ENCODE assay signal across 18 cellular contexts in genomic region chr21:15241997-15242767, GRCh38.
A peak's percentile ranks its signal among the peaks of the same experiment; 100 is the strongest.
DNase-seq lines count a peak whose midpoint lies in the region; ATAC-seq lines count a peak whose summit lies in the region.
"Had no signal": no experiment of that assay in that cellular context is flagged by ENCODE, and none has a peak within 500 bp of the region (broad histone marks: within the 10 kb centered on the region; RNA-seq: fewer than 3 reads in every experiment).

No MANE protein-coding gene starts in this region.

- no peak overlapping the region for H3K9ac ChIP-seq in HUES64 (ENCODE audit: low read depth, low read length)
- no peak overlapping the region for H3K9ac ChIP-seq in iPS-20b (ENCODE audit: low read depth, low read length)

- H3K27me3 ChIP-seq in HUES64 (ENCODE audit: insufficient read depth, low read length) (peaks cover 37% of the 10 kb centered on the region), iPS-20b (ENCODE audit: insufficient read depth, low read length) (peaks cover 25% of the 10 kb centered on the region)

- no peak for ATAC-seq in GM21717 (IDR thresholded peaks at IDR 0.05; ENCODE audit: unreplicated experiment)
- ATAC-seq: activated CD8-positive, alpha-beta memory T cell treated with anti-CD3 and anti-CD28 coated beads, Interleukin-2, amount 10 ng/mL, durations not matched to agents 7 days and 5 days had no signal

- H3K4me1 ChIP-seq in HUES64 (ENCODE audit: insufficient read depth, low read length), result peaks cover 30% of the 10 kb centered on the region
- H3K4me1 ChIP-seq in iPS-20b (ENCODE audit: insufficient read depth, low read length), result peaks cover 18% of the 10 kb centered on the region

- H3K4me3 ChIP-seq in HUES64 (ENCODE audit: low read length) (no peak overlapping the region), iPS-20b (ENCODE audit: low read length) (peak overlapping the region; percentile 26; the same call in 1 of the 2 replicates)
- H3K4me3 ChIP-seq: coronary artery, thoracic aorta had no signal

- WGBS in HUES64, result 4% methylated on average over 2 of the region's 2 CpGs

- H3K9me3 ChIP-seq in HUES64 (ENCODE audit: insufficient read depth, low read depth, low read length), result no peaks in the 10 kb centered on the region
- no peaks in the 10 kb centered on the region for H3K9me3 ChIP-seq in iPS-20b (ENCODE audit: insufficient read depth, low read depth, low read length)
- H3K9me3 ChIP-seq: thoracic aorta had no signal

- H3K27ac ChIP-seq in HUES64 (ENCODE audit: low read depth, low read length) (peak overlapping the region; percentile 82; the same call in 1 of the 2 replicates), iPS-20b (ENCODE audit: low read length) (no peak overlapping the region)
- H3K27ac ChIP-seq: coronary artery, thoracic aorta had no signal

- H3K36me3 ChIP-seq in HUES64 (ENCODE audit: insufficient read depth, low read length) (no peaks in the 10 kb centered on the region), iPS-20b (ENCODE audit: insufficient read depth, low read depth, low read length) (no peaks in the 10 kb centered on the region)
- H3K36me3 ChIP-seq: thoracic aorta had no signal

- DNase-seq in astrocyte of the hippocampus (ENCODE audit: low read depth, low spot score), result peak; percentile 52
- DNase-seq in renal cortical epithelial cell (ENCODE audit: low read depth), result peak; percentile 86
- no peak for DNase-seq in H4 (ENCODE audit: low spot score)
- no peak for DNase-seq in stimulated activated CD4-positive, alpha-beta T cell treated with anti-CD3 and anti-CD28 coated beads, Interleukin-2, amount 100 ng/mL, for 48 hours
- DNase-seq: activated CD4-positive, CD25-positive, alpha-beta regulatory T cell treated with anti-CD3 and anti-CD28 coated beads, Interleukin-2, amount 50 U/mL, for 72 hours; activated CD8-positive, alpha-beta memory T cell treated with anti-CD3 and anti-CD28 coated beads, Interleukin-2, amount 10 ng/mL, durations not matched to agents 7 days and 5 days; activated gamma-delta T cell treated with Interleukin-2 at 50 U/mL for 16 hours; aorta; glutamatergic neuron; NCI-H1417 treated with DMSO at 0.1 percent for 48 hours; SIG-M5; stimulated activated CD4-positive, alpha-beta T cell treated with anti-CD3 and anti-CD28 coated beads, Interleukin-4, amount 100 ng/mL, for 4 hours; T-helper 2 cell had no signal

Comparison
In these comparisons a context has a peak if more than half of its experiments do, and no peak if none do; other contexts are left out.
1. DNase-seq: peak in astrocyte of the hippocampus (single experiment) and renal cortical epithelial cell (single experiment); none in H4 (single experiment) and stimulated activated CD4-positive, alpha-beta T cell treated with anti-CD3 and anti-CD28 coated beads, Interleukin-2, amount 100 ng/mL, for 48 hours (0 of 2).